ENCODE assay signal across 19 cellular contexts in the genomic region with DNA sequence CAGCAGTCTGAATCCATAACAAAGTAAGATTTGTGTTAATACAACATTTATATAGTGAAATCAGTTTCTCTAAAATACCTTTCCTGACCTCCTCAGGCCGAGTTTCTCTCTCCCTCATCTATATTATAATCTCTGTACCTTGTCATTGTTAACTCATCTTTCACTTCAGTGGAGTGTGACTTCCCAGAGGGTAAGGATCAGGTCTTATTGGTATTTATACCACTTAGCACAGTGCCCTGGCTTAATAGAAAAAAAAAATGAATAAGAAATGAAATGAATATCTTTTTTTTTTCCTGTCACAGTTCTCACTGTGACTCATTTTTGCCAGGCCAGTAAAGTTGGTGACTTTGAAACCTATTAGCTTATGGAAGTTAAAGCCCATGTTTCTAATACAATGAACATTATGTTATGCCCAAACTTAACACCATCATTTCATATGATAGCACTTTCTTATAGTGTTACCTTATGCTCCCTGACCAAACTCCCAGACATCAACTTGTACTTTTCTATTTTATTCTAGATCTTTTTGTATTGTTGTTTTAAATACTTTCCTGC.
A peak's percentile ranks its signal among the peaks of the same experiment; 100 is the strongest.
DNase-seq lines count a peak whose midpoint lies in the region; ATAC-seq and TF ChIP-seq lines count a peak whose summit lies in the region.
"Had no signal": no experiment of that assay in that cellular context is flagged by ENCODE, and none has a peak within 500 bp of the region (broad histone marks: within the 10 kb centered on the region; RNA-seq: fewer than 3 reads in every experiment).

No MANE protein-coding gene starts in this region.

- DNase-seq in MCF 10A (ENCODE audit: unreplicated experiment) (no peak), breast epithelium (ENCODE audit: low spot score in 2 of 2) (no peak), memory B cell (ENCODE audit: low spot score in 2 of 2) (no peak), NCI-H510A (lab: John Stamatoyannopoulos, UW) (no peak), NCI-H345 treated with DMSO at 0.1 percent for 48 hours (lab: John Stamatoyannopoulos, UW; ENCODE audit: unreplicated experiment) (no peak)
- DNase-seq in activated T-helper 2 cell treated with anti-CD3 and anti-CD28 coated beads, Interferon-gamma antibody, Interleukin-2, Interleukin-4, amounts not matched to agents 10 μg/mL and 5 μg/mL and 100 μg/mL, durations not matched to agents 14 hours and 24 hours and 36 hours (ENCODE audit: low spot score), result no peak
- DNase-seq in activated effector memory CD4-positive, alpha-beta T cell treated with anti-CD3 and anti-CD28 coated beads, Interleukin-2, amount 50 U/mL, for 16 hours, result no peak
- DNase-seq: activated CD4-positive, alpha-beta T cell treated with anti-CD3 and anti-CD28 coated beads for 1 hour; DMS53; esophagus squamous epithelium; hippocampal formation; left ventricle myocardium inferior; NCI-H1105; NCI-H345; stimulated activated CD4-positive, alpha-beta T cell treated with anti-CD3 and anti-CD28 coated beads, Interleukin-12 subunit alpha, Interleukin-12 subunit beta, amount 100 ng/mL, for 4 hours; upper lobe of left lung had no signal

- intact Hi-C loops in MCF 10A (cut with micrococcal nuclease) (loop anchor here (5.0 to 10.0 kb wide), 2 partner anchors 311 to 389 kb away; no protein-coding TSS in a partner anchor), breast epithelium (cut with DNase I; ENCODE audit: low total_unique reads) (no loop called here)
- intact Hi-C loops in activated T-helper 2 cell treated with anti-CD3 and anti-CD28 coated beads, Interferon-gamma antibody, Interleukin-2, Interleukin-4, amounts not matched to agents 10 μg/mL and 5 μg/mL and 100 μg/mL, durations not matched to agents 14 hours and 24 hours and 36 hours (cut with micrococcal nuclease), result loop anchor here (5.0 kb wide), 1 partner anchor 39 kb away; no protein-coding TSS in a partner anchor

- no TSS peak for BruUV-seq in MCF 10A (replicated peaks; lab: Mats Ljungman, UMichigan)

- H3K4me3 Mint-ChIP-seq in MCF 10A (ENCODE audit: unreplicated experiment) (no peak overlapping the region), memory B cell (no peak overlapping the region)
- H3K4me3 Mint-ChIP-seq in activated T-helper 2 cell treated with anti-CD3 and anti-CD28 coated beads, Interferon-gamma antibody, Interleukin-2, Interleukin-4, amounts not matched to agents 10 μg/mL and 5 μg/mL and 100 μg/mL, durations not matched to agents 14 hours and 24 hours and 36 hours (ENCODE audit: low read depth), result no peak overlapping the region
- H3K4me3 Mint-ChIP-seq: neural crest cell had no signal

- H3K27ac Mint-ChIP-seq in MCF 10A (ENCODE audit: low read depth, unreplicated experiment) (peak overlapping the region; percentile 73), memory B cell (peak overlapping the region; percentile 87)
- H3K27ac Mint-ChIP-seq in activated T-helper 2 cell treated with anti-CD3 and anti-CD28 coated beads, Interferon-gamma antibody, Interleukin-2, Interleukin-4, amounts not matched to agents 10 μg/mL and 5 μg/mL and 100 μg/mL, durations not matched to agents 14 hours and 24 hours and 36 hours, result peak overlapping the region; percentile 18

- no peaks in the 10 kb centered on the region for H3K27me3 Mint-ChIP-seq in MCF 10A (ENCODE audit: insufficient read depth, unreplicated experiment)
- no peaks in the 10 kb centered on the region for H3K27me3 Mint-ChIP-seq in activated T-helper 2 cell treated with anti-CD3 and anti-CD28 coated beads, Interferon-gamma antibody, Interleukin-2, Interleukin-4, amounts not matched to agents 10 μg/mL and 5 μg/mL and 100 μg/mL, durations not matched to agents 14 hours and 24 hours and 36 hours (ENCODE audit: low read depth)
- H3K27me3 Mint-ChIP-seq in memory B cell, result no peaks in the 10 kb centered on the region

- no peak for ATAC-seq in memory B cell (ENCODE audit: low read depth)
- no peak for ATAC-seq in GM21576 (IDR thresholded peaks at IDR 0.05; ENCODE audit: unreplicated experiment)
- ATAC-seq: HepG2 had no signal

- H3K4me1 Mint-ChIP-seq in MCF 10A (ENCODE audit: insufficient read depth, unreplicated experiment), result peaks cover 77% of the 10 kb centered on the region
- peaks cover 32% of the 10 kb centered on the region for H3K4me1 Mint-ChIP-seq in activated T-helper 2 cell treated with anti-CD3 and anti-CD28 coated beads, Interferon-gamma antibody, Interleukin-2, Interleukin-4, amounts not matched to agents 10 μg/mL and 5 μg/mL and 100 μg/mL, durations not matched to agents 14 hours and 24 hours and 36 hours (ENCODE audit: low read depth)
- peaks cover 26% of the 10 kb centered on the region for H3K4me1 Mint-ChIP-seq in memory B cell
- H3K4me1 Mint-ChIP-seq: neural crest cell had no signal

- no peak for TF ChIP-seq POLR2A in breast epithelium (IDR thresholded peaks at IDR 0.05)

- no peak overlapping the region for H3K27ac ChIP-seq in breast epithelium
- H3K27ac ChIP-seq: esophagus squamous epithelium, left ventricle myocardium inferior, upper lobe of left lung had no signal

- TF ChIP-seq CTCF in MCF 10A (IDR thresholded peaks at IDR 0.05; ENCODE audit: unreplicated experiment) (no peak), breast epithelium (IDR thresholded peaks at IDR 0.05) (no peak)

- H3K4me3 ChIP-seq in breast epithelium, result no peak overlapping the region
- H3K4me3 ChIP-seq: esophagus squamous epithelium, left ventricle myocardium inferior, upper lobe of left lung had no signal

- H3K27me3 ChIP-seq in breast epithelium, result no peaks in the 10 kb centered on the region
- H3K27me3 ChIP-seq: esophagus squamous epithelium, upper lobe of left lung had no signal

- no peaks in the 10 kb centered on the region for H3K9me3 Mint-ChIP-seq in MCF 10A (ENCODE audit: unreplicated experiment)
- H3K9me3 Mint-ChIP-seq in activated T-helper 2 cell treated with anti-CD3 and anti-CD28 coated beads, Interferon-gamma antibody, Interleukin-2, Interleukin-4, amounts not matched to agents 10 μg/mL and 5 μg/mL and 100 μg/mL, durations not matched to agents 14 hours and 24 hours and 36 hours, result no peaks in the 10 kb centered on the region
- H3K9me3 Mint-ChIP-seq in memory B cell, result no peaks in the 10 kb centered on the region
- H3K9me3 Mint-ChIP-seq: neural crest cell had no signal

- peaks cover 0 to 8% of the 10 kb centered on the region in 2 donors for H3K4me1 ChIP-seq in breast epithelium

- CTCF ChIA-PET in MCF 10A (lab: Yijun Ruan, JAX), result interaction anchor here (0.5 to 0.8 kb wide), 5 partner anchors 90 to 512 kb away, joined by 3 to 4 read pairs (median 4); partner anchors contain the start of gene NR3C1

- no peaks in the 10 kb centered on the region for H3K36me3 ChIP-seq in breast epithelium

- H3K9me3 ChIP-seq in breast epithelium, result no peaks in the 10 kb centered on the region
- H3K9me3 ChIP-seq: esophagus squamous epithelium, left ventricle myocardium inferior, upper lobe of left lung had no signal

- POLR2A ChIA-PET in MCF 10A (lab: Yijun Ruan, JAX), result interaction anchor here (0.5 to 5.8 kb wide), 9 partner anchors 11 to 672 kb away, joined by 3 to 29 read pairs (median 4); no protein-coding TSS in a partner anchor

- H3K36me3 Mint-ChIP-seq in MCF 10A (ENCODE audit: insufficient read depth, unreplicated experiment) (peaks cover 55% of the 10 kb centered on the region), memory B cell (peaks cover 36% of the 10 kb centered on the region)
- H3K36me3 Mint-ChIP-seq in activated T-helper 2 cell treated with anti-CD3 and anti-CD28 coated beads, Interferon-gamma antibody, Interleukin-2, Interleukin-4, amounts not matched to agents 10 μg/mL and 5 μg/mL and 100 μg/mL, durations not matched to agents 14 hours and 24 hours and 36 hours (ENCODE audit: low read depth), result peaks cover 69% of the 10 kb centered on the region

Comparison
In these comparisons a context has a peak if more than half of its experiments do, and no peak if none do; other contexts are left out.
1. H3K27ac Mint-ChIP-seq: peak in every context shown above with its lines; median percentile 87 in memory B cell; 73 in MCF 10A; 18 in activated T-helper 2 cell treated with anti-CD3 and anti-CD28 coated beads, Interferon-gamma antibody, Interleukin-2, Interleukin-4, amounts not matched to agents 10 μg/mL and 5 μg/mL and 100 μg/mL, durations not matched to agents 14 hours and 24 hours and 36 hours.